1 cellular context compared by ENCODE assay signal in genomic region chr4:53365486-53366300, GRCh38.
TF ChIP-seq lines count a peak whose summit lies in the region.

SCFD2 (minus strand) TSS chr4:53366061.

TF ChIP-seq in GM12878, 131 proteins besides CTCF, POLR2A, EP300 and RAD21 (continued from another document and continues in another):
- TF ChIP-seq IRF5 (IDR thresholded peaks at IDR 0.05; ENCODE audit: borderline replicate concordance) (no peak), KLF5 (IDR thresholded peaks at IDR 0.05; ENCODE audit: partially characterized antibody) (peak; percentile 26), ZNF24 (IDR thresholded peaks at IDR 0.05) (no peak), ZZZ3 (IDR thresholded peaks at IDR 0.05; ENCODE audit: control insufficient read depth, insufficient read length, low read depth) (no peak), PBX3 (IDR thresholded peaks at IDR 0.05; ENCODE audit: insufficient replicate concordance, low read depth, low read length) (peak; percentile 30), STAT1 (conservative IDR thresholded peaks at IDR 0.05) (no peak), ZNF622 (IDR thresholded peaks at IDR 0.05) (no peak), ZBTB33 (IDR thresholded peaks at IDR 0.05) (no peak), STAT3 (IDR thresholded peaks at IDR 0.05; ENCODE audit: low read depth, low read length) (no peak), BHLHE40 (IDR thresholded peaks at IDR 0.05; ENCODE audit: borderline replicate concordance in 1 of 2, low read depth in 2 of 2, low read length in 1 of 2) (peak; percentile 43 to 47; a peak in 3 of 4 replicates), CEBPB (IDR thresholded peaks at IDR 0.05; ENCODE audit: borderline replicate concordance in 1 of 2, low read depth in 2 of 2, low read length in 2 of 2) (no peak), MYC (IDR thresholded peaks at IDR 0.05; ENCODE audit: insufficient read depth, insufficient read length, insufficient replicate concordance, low read length, severe bottlenecking) (peak; percentile 78), NR2C2 (IDR thresholded peaks at IDR 0.05; ENCODE audit: borderline replicate concordance, control insufficient read depth, insufficient read length, low read depth) (no peak), CBFB (IDR thresholded peaks at IDR 0.05; ENCODE audit: low read depth) (no peak; the same call in 1 of the 2 replicates), CBX5 (IDR thresholded peaks at IDR 0.05; ENCODE audit: low read depth) (no peak), ZNF274 (IDR thresholded peaks at IDR 0.05; ENCODE audit: insufficient read depth, insufficient read length) (no peak), MEF2B (IDR thresholded peaks at IDR 0.05; ENCODE audit: partially characterized antibody, poor library complexity, severe bottlenecking) (no peak), ZNF592 (IDR thresholded peaks at IDR 0.05) (no peak), SPI1 (IDR thresholded peaks at IDR 0.05; ENCODE audit: borderline replicate concordance, insufficient read depth, low read depth, low read length) (peak; percentile 83), NR2C1 (IDR thresholded peaks at IDR 0.05) (peak; percentile 67), YY1 (IDR thresholded peaks at IDR 0.05; ENCODE audit: low read depth, low read length) (peak; percentile 88), CBX3 (IDR thresholded peaks at IDR 0.05; ENCODE audit: borderline replicate concordance, low read depth) (no peak), DPF2 (IDR thresholded peaks at IDR 0.05) (no peak), MTA3 (IDR thresholded peaks at IDR 0.05; ENCODE audit: borderline replicate concordance, low read length) (no peak), TARDBP (IDR thresholded peaks at IDR 0.05; ENCODE audit: borderline replicate concordance) (peak; percentile 17; the same call in 1 of the 2 replicates), PAX5 (IDR thresholded peaks at IDR 0.05; ENCODE audit: borderline replicate concordance, low read depth, low read length) (0 out of 2 replicates have a peak, but pooled peaks have one; percentile 20), HDGF (IDR thresholded peaks at IDR 0.05) (no peak; the same call in 1 of the 2 replicates), BCLAF1 (IDR thresholded peaks at IDR 0.05) (no peak), JUNB (IDR thresholded peaks at IDR 0.05) (no peak), EGR1 (IDR thresholded peaks at IDR 0.05; ENCODE audit: borderline replicate concordance in 1 of 2, low read depth in 2 of 2, low read length in 2 of 2) (0 out of 3 replicates have a peak, but pooled peaks of 1 of the 2 experiments have one; percentile 26)
- TF ChIP-seq, protein P1, sequence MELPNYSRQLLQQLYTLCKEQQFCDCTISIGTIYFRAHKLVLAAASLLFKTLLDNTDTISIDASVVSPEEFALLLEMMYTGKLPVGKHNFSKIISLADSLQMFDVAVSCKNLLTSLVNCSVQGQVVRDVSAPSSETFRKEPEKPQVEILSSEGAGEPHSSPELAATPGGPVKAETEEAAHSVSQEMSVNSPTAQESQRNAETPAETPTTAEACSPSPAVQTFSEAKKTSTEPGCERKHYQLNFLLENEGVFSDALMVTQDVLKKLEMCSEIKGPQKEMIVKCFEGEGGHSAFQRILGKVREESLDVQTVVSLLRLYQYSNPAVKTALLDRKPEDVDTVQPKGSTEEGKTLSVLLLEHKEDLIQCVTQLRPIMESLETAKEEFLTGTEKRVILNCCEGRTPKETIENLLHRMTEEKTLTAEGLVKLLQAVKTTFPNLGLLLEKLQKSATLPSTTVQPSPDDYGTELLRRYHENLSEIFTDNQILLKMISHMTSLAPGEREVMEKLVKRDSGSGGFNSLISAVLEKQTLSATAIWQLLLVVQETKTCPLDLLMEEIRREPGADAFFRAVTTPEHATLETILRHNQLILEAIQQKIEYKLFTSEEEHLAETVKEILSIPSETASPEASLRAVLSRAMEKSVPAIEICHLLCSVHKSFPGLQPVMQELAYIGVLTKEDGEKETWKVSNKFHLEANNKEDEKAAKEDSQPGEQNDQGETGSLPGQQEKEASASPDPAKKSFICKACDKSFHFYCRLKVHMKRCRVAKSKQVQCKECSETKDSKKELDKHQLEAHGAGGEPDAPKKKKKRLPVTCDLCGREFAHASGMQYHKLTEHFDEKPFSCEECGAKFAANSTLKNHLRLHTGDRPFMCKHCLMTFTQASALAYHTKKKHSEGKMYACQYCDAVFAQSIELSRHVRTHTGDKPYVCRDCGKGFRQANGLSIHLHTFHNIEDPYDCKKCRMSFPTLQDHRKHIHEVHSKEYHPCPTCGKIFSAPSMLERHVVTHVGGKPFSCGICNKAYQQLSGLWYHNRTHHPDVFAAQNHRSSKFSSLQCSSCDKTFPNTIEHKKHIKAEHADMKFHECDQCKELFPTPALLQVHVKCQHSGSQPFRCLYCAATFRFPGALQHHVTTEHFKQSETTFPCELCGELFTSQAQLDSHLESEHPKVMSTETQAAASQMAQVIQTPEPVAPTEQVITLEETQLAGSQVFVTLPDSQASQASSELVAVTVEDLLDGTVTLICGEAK (IDR thresholded peaks at IDR 0.05; ENCODE audit: borderline replicate concordance): peak; percentile 67; the same call in 1 of the 2 replicates
- TF ChIP-seq, protein P2, sequence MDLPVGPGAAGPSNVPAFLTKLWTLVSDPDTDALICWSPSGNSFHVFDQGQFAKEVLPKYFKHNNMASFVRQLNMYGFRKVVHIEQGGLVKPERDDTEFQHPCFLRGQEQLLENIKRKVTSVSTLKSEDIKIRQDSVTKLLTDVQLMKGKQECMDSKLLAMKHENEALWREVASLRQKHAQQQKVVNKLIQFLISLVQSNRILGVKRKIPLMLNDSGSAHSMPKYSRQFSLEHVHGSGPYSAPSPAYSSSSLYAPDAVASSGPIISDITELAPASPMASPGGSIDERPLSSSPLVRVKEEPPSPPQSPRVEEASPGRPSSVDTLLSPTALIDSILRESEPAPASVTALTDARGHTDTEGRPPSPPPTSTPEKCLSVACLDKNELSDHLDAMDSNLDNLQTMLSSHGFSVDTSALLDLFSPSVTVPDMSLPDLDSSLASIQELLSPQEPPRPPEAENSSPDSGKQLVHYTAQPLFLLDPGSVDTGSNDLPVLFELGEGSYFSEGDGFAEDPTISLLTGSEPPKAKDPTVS (IDR thresholded peaks at IDR 0.05; ENCODE audit: low read depth, low read length): no peak
- TF ChIP-seq, protein P3, sequence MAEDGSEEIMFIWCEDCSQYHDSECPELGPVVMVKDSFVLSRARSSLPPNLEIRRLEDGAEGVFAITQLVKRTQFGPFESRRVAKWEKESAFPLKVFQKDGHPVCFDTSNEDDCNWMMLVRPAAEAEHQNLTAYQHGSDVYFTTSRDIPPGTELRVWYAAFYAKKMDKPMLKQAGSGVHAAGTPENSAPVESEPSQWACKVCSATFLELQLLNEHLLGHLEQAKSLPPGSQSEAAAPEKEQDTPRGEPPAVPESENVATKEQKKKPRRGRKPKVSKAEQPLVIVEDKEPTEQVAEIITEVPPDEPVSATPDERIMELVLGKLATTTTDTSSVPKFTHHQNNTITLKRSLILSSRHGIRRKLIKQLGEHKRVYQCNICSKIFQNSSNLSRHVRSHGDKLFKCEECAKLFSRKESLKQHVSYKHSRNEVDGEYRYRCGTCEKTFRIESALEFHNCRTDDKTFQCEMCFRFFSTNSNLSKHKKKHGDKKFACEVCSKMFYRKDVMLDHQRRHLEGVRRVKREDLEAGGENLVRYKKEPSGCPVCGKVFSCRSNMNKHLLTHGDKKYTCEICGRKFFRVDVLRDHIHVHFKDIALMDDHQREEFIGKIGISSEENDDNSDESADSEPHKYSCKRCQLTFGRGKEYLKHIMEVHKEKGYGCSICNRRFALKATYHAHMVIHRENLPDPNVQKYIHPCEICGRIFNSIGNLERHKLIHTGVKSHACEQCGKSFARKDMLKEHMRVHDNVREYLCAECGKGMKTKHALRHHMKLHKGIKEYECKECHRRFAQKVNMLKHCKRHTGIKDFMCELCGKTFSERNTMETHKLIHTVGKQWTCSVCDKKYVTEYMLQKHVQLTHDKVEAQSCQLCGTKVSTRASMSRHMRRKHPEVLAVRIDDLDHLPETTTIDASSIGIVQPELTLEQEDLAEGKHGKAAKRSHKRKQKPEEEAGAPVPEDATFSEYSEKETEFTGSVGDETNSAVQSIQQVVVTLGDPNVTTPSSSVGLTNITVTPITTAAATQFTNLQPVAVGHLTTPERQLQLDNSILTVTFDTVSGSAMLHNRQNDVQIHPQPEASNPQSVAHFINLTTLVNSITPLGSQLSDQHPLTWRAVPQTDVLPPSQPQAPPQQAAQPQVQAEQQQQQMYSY (CRISPR knock-in tag; IDR thresholded peaks at IDR 0.05): no peak
